Comparison of ENCODE assay signal across 7 cellular contexts in genomic region chr3:56707371-56707770, GRCh38. TPM values are rescaled to one million over a fixed set of nuclear protein-coding genes. Genes with fewer than 3 reads are reported as not detected.
DNase-seq lines count a peak whose midpoint lies in the region; ATAC-seq and TF ChIP-seq lines count a peak whose summit lies in the region.
"Not testable (repeated sequence)": the region's sequence is repeated elsewhere in the genome, so short reads cannot be mapped to it uniquely, and the experiment has no call there.

No MANE protein-coding gene starts in this region.

- not testable (repeated sequence) for H3K36me3 Mint-ChIP-seq in activated naive CD4-positive, alpha-beta T cell treated with anti-CD3 and anti-CD28 coated beads for 36 hours (ENCODE audit: low read depth)

- H3K27me3 Mint-ChIP-seq in activated naive CD4-positive, alpha-beta T cell treated with anti-CD3 and anti-CD28 coated beads for 36 hours (ENCODE audit: low read depth) = not testable (repeated sequence)

- not testable (repeated sequence) for H3K4me3 Mint-ChIP-seq in activated naive CD4-positive, alpha-beta T cell treated with anti-CD3 and anti-CD28 coated beads for 36 hours

- peak; percentile 35 for DNase-seq in DND-41
- DNase-seq in HEK293T (ENCODE audit: extremely low spot score); epithelial cell of proximal tubule (ENCODE audit: low read depth): not testable (repeated sequence)
- DNase-seq in activated CD4-positive, alpha-beta T cell treated with anti-CD3 and anti-CD28 coated beads, Interleukin-2, amount 50 U/mL, for 4 hours = peak; percentile 20 to 33
- peak; percentile 67 for DNase-seq in activated naive CD4-positive, alpha-beta T cell treated with anti-CD3 and anti-CD28 coated beads for 36 hours
- DNase-seq in stimulated activated CD4-positive, alpha-beta T cell treated with anti-CD3 and anti-CD28 coated beads, Interleukin-15, amount 100 ng/mL, for 24 hours = peak; percentile 34

- CTCF ChIA-PET in HEK293T (lab: Yijun Ruan, JAX) = interaction anchor here (0.6 to 0.9 kb wide), 2 partner anchors 93 to 281 kb away, joined by 3 read pairs; no protein-coding TSS in a partner anchor
- CTCF ChIA-PET in activated naive CD4-positive, alpha-beta T cell treated with anti-CD3 and anti-CD28 coated beads for 36 hours (lab: Charles Lee) = interaction anchor here (0.7 to 4.6 kb wide), 6 partner anchors 9 to 281 kb away, joined by 3 to 51 read pairs (median 4); partner anchors contain the start of gene ARHGEF3

- not testable (repeated sequence) for ATAC-seq in DND-41 (ENCODE audit: insufficient read depth, low read depth)

- POLR2A ChIA-PET in HEK293T (lab: Yijun Ruan, JAX) = not testable (repeated sequence)

- H3K4me1 ChIP-seq in DND-41 (ENCODE audit: insufficient read depth, low read length) (peaks cover 12% of the 10 kb centered on the region), OCI-LY3 (ENCODE audit: low read length) (peaks cover 13% of the 10 kb centered on the region)

- not testable (repeated sequence) for H3K79me2 ChIP-seq in DND-41 (ENCODE audit: insufficient read depth, low read length); OCI-LY3 (ENCODE audit: low read length)

- H2AFZ ChIP-seq in DND-41 (ENCODE audit: low read depth, low read length); OCI-LY3 (ENCODE audit: low read depth, low read length): not testable (repeated sequence)

- not testable (repeated sequence) for H3K9me3 ChIP-seq in DND-41 (ENCODE audit: insufficient read depth, low read length, severe bottlenecking); OCI-LY3 (ENCODE audit: insufficient read depth, low read length)

- intact Hi-C loops in activated naive CD4-positive, alpha-beta T cell treated with anti-CD3 and anti-CD28 coated beads for 36 hours (cut with micrococcal nuclease) = loop anchor here (1.0 to 10.0 kb wide), 4 partner anchors 92 to 887 kb away; partner anchors contain the start of gene ARF4

- H3K9ac ChIP-seq in DND-41 (ENCODE audit: low read depth, low read length); OCI-LY3 (ENCODE audit: low read length): not testable (repeated sequence)

- TF ChIP-seq CTCF in DND-41 (IDR thresholded peaks at IDR 0.05; ENCODE audit: borderline replicate concordance, extremely low read depth, low read length, poor library complexity, severe bottlenecking) (peak; percentile 20), OCI-LY3 (IDR thresholded peaks at IDR 0.05; ENCODE audit: low read depth, low read length) (peak; percentile 42), epithelial cell of proximal tubule (conservative IDR thresholded peaks at IDR 0.05; ENCODE audit: low read depth, low read length) (peak; percentile 27)

- not testable (repeated sequence) for H3K4me3 ChIP-seq in DND-41 (ENCODE audit: low read depth in 1 of 2, low read length in 2 of 2); OCI-LY3 (ENCODE audit: low read length); epithelial cell of proximal tubule (ENCODE audit: low read depth, low read length)

- H3K4me1 Mint-ChIP-seq in activated naive CD4-positive, alpha-beta T cell treated with anti-CD3 and anti-CD28 coated beads for 36 hours (ENCODE audit: low read depth) = peaks cover 14% of the 10 kb centered on the region

- not testable (repeated sequence) for H3K27me3 ChIP-seq in DND-41 (ENCODE audit: insufficient read depth, low read length, poor library complexity); OCI-LY3 (ENCODE audit: low read depth, low read length)

- H3K27ac Mint-ChIP-seq in activated naive CD4-positive, alpha-beta T cell treated with anti-CD3 and anti-CD28 coated beads for 36 hours = not testable (repeated sequence)

- H3K4me2 ChIP-seq in DND-41 (ENCODE audit: insufficient read depth, low read length); OCI-LY3 (ENCODE audit: low read length): not testable (repeated sequence)

- not testable (repeated sequence) for H4K20me1 ChIP-seq in DND-41 (ENCODE audit: insufficient read depth, low read length); OCI-LY3 (ENCODE audit: insufficient read depth, low read length)

- not testable (repeated sequence) for H3K27ac ChIP-seq in DND-41 (ENCODE audit: low read length); OCI-LY3 (ENCODE audit: low read length)

- H3K9me3 Mint-ChIP-seq in activated naive CD4-positive, alpha-beta T cell treated with anti-CD3 and anti-CD28 coated beads for 36 hours = not testable (repeated sequence)

- H3K36me3 ChIP-seq in DND-41 (ENCODE audit: insufficient read depth, low read length); OCI-LY3 (replicated peaks; ENCODE audit: low read depth, low read length): not testable (repeated sequence)

TF ChIP-seq in HEK293T, 16 proteins besides CTCF, POLR2A, EP300 and RAD21:
- peak; percentile 53; the same call in 1 of the 2 replicates for TF ChIP-seq ZNF384 (IDR thresholded peaks at IDR 0.05)

RNA-seq across cellular contexts. Expression of gene TASOR, which starts 24.3 kb away (rescaled TPM):
- total RNA-seq in activated naive CD4-positive, alpha-beta T cell treated with anti-CD3 and anti-CD28 coated beads for 36 hours = 10 to 100 TPM; 39.3 to 39.8 TPM
- total RNA-seq in epithelial cell of proximal tubule = 26.1 and 40.5 TPM in 2 replicates
